Comparison of ENCODE assay signal across 8 cellular contexts in genomic region chr2:10303634-10304378, GRCh38. TPM values are rescaled to one million over a fixed set of nuclear protein-coding genes. Genes with fewer than 3 reads are reported as not detected.
DNase-seq lines count a peak whose midpoint lies in the region; ATAC-seq and TF ChIP-seq lines count a peak whose summit lies in the region.

No MANE protein-coding gene starts in this region.

- H3K4me3 ChIP-seq in AG04450 (ENCODE audit: low read depth, low read length) (peak overlapping the region; percentile 89), subcutaneous abdominal adipose tissue (ENCODE audit: low read depth in 1 of 5, low read length in 5 of 5) (peak overlapping the region; percentile 73 to 94 (median 86))

- H3K4me3 Mint-ChIP-seq in activated CD4-positive, alpha-beta memory T cell treated with anti-CD3 and anti-CD28 coated beads for 36 hours = peak overlapping the region; percentile 99
- peak overlapping the region; percentile 90 for H3K4me3 Mint-ChIP-seq in endothelial cell (ENCODE audit: unreplicated experiment)

- H3K9me3 Mint-ChIP-seq in activated CD4-positive, alpha-beta memory T cell treated with anti-CD3 and anti-CD28 coated beads for 36 hours = no peaks in the 10 kb centered on the region
- no peaks in the 10 kb centered on the region for H3K9me3 Mint-ChIP-seq in endothelial cell (ENCODE audit: unreplicated experiment)

- no peaks in the 10 kb centered on the region for H3K27me3 ChIP-seq in AG04450 (ENCODE audit: control insufficient read depth, insufficient read depth, low read length)
- H3K27me3 ChIP-seq in subcutaneous abdominal adipose tissue (ENCODE audit: control insufficient read depth in 5 of 5, insufficient read depth in 4 of 5, low read length in 5 of 5) = no peaks in the 10 kb centered on the region

- peak overlapping the region; percentile 69 for H3K27ac Mint-ChIP-seq in activated CD4-positive, alpha-beta memory T cell treated with anti-CD3 and anti-CD28 coated beads for 36 hours
- H3K27ac Mint-ChIP-seq in endothelial cell (ENCODE audit: unreplicated experiment) = no peak overlapping the region

- H3K4me1 Mint-ChIP-seq in activated CD4-positive, alpha-beta memory T cell treated with anti-CD3 and anti-CD28 coated beads for 36 hours (ENCODE audit: low read depth) = peaks cover 69% of the 10 kb centered on the region
- peaks cover 5% of the 10 kb centered on the region for H3K4me1 Mint-ChIP-seq in endothelial cell (ENCODE audit: unreplicated experiment)

- peaks cover 2% of the 10 kb centered on the region for H3K36me3 Mint-ChIP-seq in activated CD4-positive, alpha-beta memory T cell treated with anti-CD3 and anti-CD28 coated beads for 36 hours
- no peaks in the 10 kb centered on the region for H3K36me3 Mint-ChIP-seq in endothelial cell (ENCODE audit: low read depth, unreplicated experiment)

- TF ChIP-seq CTCF in AG04450 (IDR thresholded peaks at IDR 0.05; ENCODE audit: low read depth, low read length) (peak; percentile 41), endothelial cell (IDR thresholded peaks at IDR 0.05; ENCODE audit: unreplicated experiment) (peak; percentile 6)

- intact Hi-C loops in activated CD4-positive, alpha-beta memory T cell treated with anti-CD3 and anti-CD28 coated beads for 36 hours (cut with micrococcal nuclease) = loop anchor here (1.0 to 2.0 kb wide), 2 partner anchors 104 to 145 kb away; partner anchors contain the start of gene ODC1

- CTCF ChIA-PET in AG04450 (lab: Charles Lee) = interaction anchor here (0.8 to 1.6 kb wide), 3 partner anchors 105 to 232 kb away, joined by 3 to 9 read pairs (median 4); no protein-coding TSS in a partner anchor
- CTCF ChIA-PET in activated CD4-positive, alpha-beta memory T cell treated with anti-CD3 and anti-CD28 coated beads for 36 hours (lab: Charles Lee) = interaction anchor here (0.6 to 9.5 kb wide), 12 partner anchors 23 to 232 kb away, joined by 3 to 136 read pairs (median 4); partner anchors contain the start of gene ODC1

- H3K9me3 ChIP-seq in AG04450 (ENCODE audit: control insufficient read depth, insufficient read depth, low read length) (no peaks in the 10 kb centered on the region; the same call in 1 of the 2 replicates), subcutaneous abdominal adipose tissue (ENCODE audit: control insufficient read depth in 5 of 5, low read length in 5 of 5) (no peaks in the 10 kb centered on the region)

- POLR2A ChIA-PET in AG04450 (lab: Yijun Ruan, JAX) = interaction anchor here (0.5 to 1.7 kb wide), 5 partner anchors 105 to 185 kb away, joined by 3 to 8 read pairs (median 3); no protein-coding TSS in a partner anchor
- POLR2A ChIA-PET in activated CD4-positive, alpha-beta memory T cell treated with anti-CD3 and anti-CD28 coated beads for 36 hours (lab: Charles Lee) = interaction anchor here (0.8 to 8.3 kb wide), 7 partner anchors 24 to 461 kb away, joined by 3 to 65 read pairs (median 4); partner anchors contain the start of genes ODC1 and TAF1B

- H3K27ac ChIP-seq in AG04450 (ENCODE audit: low read depth, low read length) = no peak overlapping the region
- peak overlapping the region; percentile 41 for H3K27ac ChIP-seq in subcutaneous abdominal adipose tissue (ENCODE audit: low read depth, low read length)

- H3K4me1 ChIP-seq in subcutaneous abdominal adipose tissue (ENCODE audit: control insufficient read depth in 5 of 5, insufficient read depth in 5 of 5, low read length in 5 of 5) = peaks cover 2 to 49% (median 38%) of the 10 kb centered on the region in 5 donors

- DNase-seq in AG04450 (ENCODE audit: low read depth, low spot score) = no peak
- peak; percentile 64 for DNase-seq in M059J (ENCODE audit: low read depth)
- DNase-seq in activated CD4-positive, alpha-beta memory T cell treated with anti-CD3 and anti-CD28 coated beads for 36 hours = peak; percentile 56
- peak; percentile 61 for DNase-seq in endothelial cell (ENCODE audit: low spot score)
- peak; percentile 57 for DNase-seq in midbrain (lab: John Stamatoyannopoulos, UW)
- DNase-seq in NCI-H1436 (lab: John Stamatoyannopoulos, UW) = no peak

- no peaks in the 10 kb centered on the region for H3K36me3 ChIP-seq in subcutaneous abdominal adipose tissue (ENCODE audit: control insufficient read depth in 5 of 5, insufficient read depth in 5 of 5, low read length in 5 of 5)

- ATAC-seq in GM19023 (IDR thresholded peaks at IDR 0.05; ENCODE audit: unreplicated experiment) = peak; percentile 6

- peak overlapping the region in 4 of 5 donors; percentile 16 to 86 (median 76) for H3K9ac ChIP-seq in subcutaneous abdominal adipose tissue (ENCODE audit: low read length in 5 of 5)

- H3K27me3 Mint-ChIP-seq in activated CD4-positive, alpha-beta memory T cell treated with anti-CD3 and anti-CD28 coated beads for 36 hours = no peaks in the 10 kb centered on the region
- peaks cover 25% of the 10 kb centered on the region for H3K27me3 Mint-ChIP-seq in endothelial cell (ENCODE audit: unreplicated experiment)

RNA-seq across cellular contexts. Expression of gene HPCAL1, which starts 1.1 kb away (rescaled TPM):
- polyA plus RNA-seq in AG04450 (2011; rRNA removed) = 14.4 and 19.7 TPM in 2 replicates
- polyA minus RNA-seq in AG04450 (2011; rRNA and poly(A)+ RNA removed) = 8.5 and 13.4 TPM in 2 replicates
- total RNA-seq in M059J (2014; rRNA removed; shearing (Covaris generic)) = 250 and 267 TPM in 2 replicates
- total RNA-seq in activated CD4-positive, alpha-beta memory T cell treated with anti-CD3 and anti-CD28 coated beads for 36 hours = 10 to 100 TPM; 82.2 to 82.6 TPM
- total RNA-seq in endothelial cell (ENCODE audit: unreplicated experiment) = 34.6 TPM

Comparison
In these comparisons a context has a peak if more than half of its experiments do, and no peak if none do; other contexts are left out.
1. DNase-seq: peak in M059J (single experiment), activated CD4-positive, alpha-beta memory T cell treated with anti-CD3 and anti-CD28 coated beads for 36 hours (single experiment), endothelial cell (single experiment) and midbrain (single experiment); none in AG04450 (single experiment) and NCI-H1436 (single experiment).